ENCODE assay signal across 18 cellular contexts in genomic region chr14:47863441-47863840, GRCh38.
DNase-seq lines count a peak whose midpoint lies in the region; ATAC-seq and TF ChIP-seq lines count a peak whose summit lies in the region.
"Had no signal": no experiment of that assay in that cellular context is flagged by ENCODE, and none has a peak within 500 bp of the region (broad histone marks: within the 10 kb centered on the region; RNA-seq: fewer than 3 reads in every experiment).

No MANE protein-coding gene starts in this region.

- CTCF ChIA-PET in PC-3 (lab: Charles Lee), result no interaction called here

- POLR2A ChIA-PET in PC-3 (lab: Charles Lee; ENCODE audit: unreplicated experiment), result no interaction called here

- H3K9me3 ChIP-seq in PC-3 (ENCODE audit: low read length), result no peaks in the 10 kb centered on the region
- H3K9me3 ChIP-seq: BLaER1 had no signal

- H3K9me2 ChIP-seq in PC-3 (replicated peaks; ENCODE audit: low read length), result no peaks in the 10 kb centered on the region

- H3K79me2 ChIP-seq in PC-3 (ENCODE audit: low read length), result no peaks in the 10 kb centered on the region

- BruUV-seq in PC-3 (replicated peaks; lab: Mats Ljungman, UMichigan), result no TSS peak

- H2AFZ ChIP-seq in PC-3 (ENCODE audit: low read length), result no peak overlapping the region
- H2AFZ ChIP-seq: GM23248 had no signal

- intact Hi-C loops in PC-3 (cut with micrococcal nuclease), result no loop called here

- H3K27ac ChIP-seq in C4-2B, result peak overlapping the region; percentile 44; the same call in 1 of the 2 replicates
- H3K27ac ChIP-seq in PC-3 (ENCODE audit: low read length), result no peak overlapping the region
- no peak overlapping the region for H3K27ac ChIP-seq in brain microvascular endothelial cell
- H3K27ac ChIP-seq: 22Rv1, BLaER1, GM23248 had no signal

- no peaks in the 10 kb centered on the region for H3F3A ChIP-seq in PC-3 (ENCODE audit: low read length, unreplicated experiment)

- ATAC-seq in PC-3, result peak; percentile 18; the same call in 1 of the 2 replicates
- ATAC-seq: GM12878 had no signal

- no peak overlapping the region for H3K4me2 ChIP-seq in PC-3 (ENCODE audit: low read length)
- H3K4me2 ChIP-seq: BLaER1 had no signal

- no peaks in the 10 kb centered on the region for H3K4me1 ChIP-seq in PC-3 (ENCODE audit: insufficient read depth, low read length)
- H3K4me1 ChIP-seq: BLaER1 had no signal

- TF ChIP-seq CTCF in C4-2B (conservative IDR thresholded peaks at IDR 0.05) (no peak), PC-3 (conservative IDR thresholded peaks at IDR 0.05; ENCODE audit: low read depth, low read length) (no peak), brain microvascular endothelial cell (IDR thresholded peaks at IDR 0.05; ENCODE audit: low read depth, low read length, missing control alignments) (no peak)

- no peak overlapping the region for H3K4me3 ChIP-seq in PC-3 (ENCODE audit: low read length)
- no peak overlapping the region for H3K4me3 ChIP-seq in brain microvascular endothelial cell (ENCODE audit: low read depth, low read length)
- H3K4me3 ChIP-seq: BLaER1, GM12878, GM23248 had no signal

- no peaks in the 10 kb centered on the region for H3K27me3 ChIP-seq in PC-3 (ENCODE audit: low read length)
- no peaks in the 10 kb centered on the region for H3K27me3 ChIP-seq in brain microvascular endothelial cell (replicated peaks)
- H3K27me3 ChIP-seq: BLaER1 had no signal

- no peaks in the 10 kb centered on the region for H4K20me1 ChIP-seq in PC-3 (ENCODE audit: low read length)
- H4K20me1 ChIP-seq: BLaER1 had no signal

- in situ Hi-C loops in brain microvascular endothelial cell (cut with HindIII; ENCODE audit: low pct_ligation_motif_present, low sequenced_read_pairs), result no loop called here

- H3K36me3 ChIP-seq in PC-3 (ENCODE audit: low read depth, low read length) (no peaks in the 10 kb centered on the region), brain microvascular endothelial cell (replicated peaks) (no peaks in the 10 kb centered on the region)
- H3K36me3 ChIP-seq: BLaER1 had no signal

- DNase-seq in NCI-H526 treated with DMSO at 0.1 percent for 48 hours (lab: John Stamatoyannopoulos, UW), result peak; percentile 3
- no peak for DNase-seq in NCI-H526 (lab: John Stamatoyannopoulos, UW)
- no peak for DNase-seq in PC-3
- DNase-seq in dermis blood vessel endothelial cell, result no peak
- DNase-seq in brain microvascular endothelial cell, result no peak
- DNase-seq: CD4-positive, alpha-beta T cell; CD8-positive, alpha-beta memory T cell; DMS 273 treated with DMSO at 0.1 percent for 48 hours; DMS79; EL; GDM1; GM23248; H7; HCEC 1CT had no signal

- no peak overlapping the region for H3K9ac ChIP-seq in PC-3 (ENCODE audit: low read length)
- H3K9ac ChIP-seq: BLaER1, GM23248 had no signal
